ENCODE assay signal across 6 cellular contexts in the genomic region with DNA sequence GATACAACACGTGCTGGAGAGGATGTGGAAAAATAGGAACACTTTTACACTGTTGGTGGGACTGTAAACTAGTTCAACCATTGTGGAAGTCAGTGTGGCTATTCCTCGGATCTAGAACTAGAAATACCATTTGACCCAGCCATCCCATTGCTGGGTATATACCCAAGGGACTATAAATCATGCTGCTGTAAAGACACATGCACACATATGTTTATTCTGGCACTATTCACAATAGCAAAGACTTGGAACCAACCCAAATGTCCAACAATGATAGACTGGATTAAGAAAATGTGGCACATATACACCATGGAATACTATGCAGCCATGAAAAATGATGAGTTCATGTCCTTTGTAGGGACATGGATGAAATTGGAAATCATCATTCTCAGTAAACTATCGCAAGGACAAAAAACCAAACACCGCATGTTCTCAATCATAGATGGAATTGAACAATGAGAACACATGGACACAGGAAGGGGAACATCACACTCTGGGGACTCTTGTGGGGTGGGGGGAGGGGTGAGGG. TPM values are rescaled to one million over a fixed set of nuclear protein-coding genes. Genes with fewer than 3 reads are reported as not detected.
"Had no signal": no experiment of that assay in that cellular context is flagged by ENCODE, and none has a peak within 500 bp of the region (broad histone marks: within the 10 kb centered on the region; RNA-seq: fewer than 3 reads in every experiment).

No MANE protein-coding gene starts in this region.

RNA-seq across cellular contexts. Expression of gene PMCH, which starts 50.5 kb away (rescaled TPM):
- total RNA-seq: activated B cell treated with CpG ODN at 0.5 μM for 24 hours; activated CD4-positive, alpha-beta T cell treated with anti-CD3 and anti-CD28 coated beads, Interleukin-2, amount 10 ng/mL, durations not matched to agents 7 days and 5 days; activated CD8-positive, alpha-beta T cell treated with anti-CD3 and anti-CD28 coated beads for 36 hours; activated CD8-positive, alpha-beta T cell treated with anti-CD3 and anti-CD28 coated beads, Interleukin-2, amount 10 ng/mL, durations not matched to agents 7 days and 5 days; T-helper 17 cell; WTC11 had no signal
